ENCODE assay signal across 12 cellular contexts in the genomic region with DNA sequence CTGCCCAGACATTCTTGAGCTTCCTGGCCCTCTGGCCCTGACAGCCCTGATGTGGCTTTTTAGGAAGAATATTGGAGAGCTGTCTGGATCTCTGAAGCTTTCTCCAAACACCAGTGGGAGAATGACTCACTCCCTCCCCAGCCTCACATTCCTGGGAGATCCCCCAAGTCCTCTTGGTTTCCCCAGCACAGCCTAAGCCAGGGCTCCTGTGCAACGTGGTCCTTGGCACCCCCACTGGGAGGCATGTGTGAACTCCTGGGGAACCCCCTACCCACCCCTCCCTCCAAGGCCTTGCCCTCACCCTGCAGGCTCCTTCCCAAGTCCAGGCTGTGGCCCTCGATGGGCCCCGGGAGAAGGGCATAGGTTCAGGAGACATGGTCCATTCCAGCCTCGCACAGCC. TPM values are rescaled to one million over a fixed set of nuclear protein-coding genes. Genes with fewer than 3 reads are reported as not detected.
DNase-seq lines count a peak whose midpoint lies in the region; FAIRE-seq and TF ChIP-seq lines count a peak whose summit lies in the region.
"Had no signal": no experiment of that assay in that cellular context is flagged by ENCODE, and none has a peak within 500 bp of the region (broad histone marks: within the 10 kb centered on the region; RNA-seq: fewer than 3 reads in every experiment).

No MANE protein-coding gene starts in this region.

- peaks cover 19% of the 10 kb centered on the region for H3K27me3 Mint-ChIP-seq in Calu3 (ENCODE audit: unreplicated experiment)

- WGBS in suprapubic skin, result 53% methylated on average over 2 of the region's 4 CpGs

- H3K4me3 Mint-ChIP-seq in Calu3 (ENCODE audit: low read depth, unreplicated experiment), result no peak overlapping the region

- intact Hi-C loops in Calu3 (cut with micrococcal nuclease; ENCODE audit: unreplicated experiment), result no loop called here

- H3K4me1 ChIP-seq in suprapubic skin (peaks cover 41% of the 10 kb centered on the region), BE2C (peaks cover 14% of the 10 kb centered on the region)

- no peak for FAIRE-seq in GM12891 (lab: Jason Lieb, UNC)
- FAIRE-seq: small intestine had no signal

- in situ Hi-C loops in brain microvascular endothelial cell (cut with HindIII; ENCODE audit: low pct_ligation_motif_present, low sequenced_read_pairs), result no loop called here

- no peaks in the 10 kb centered on the region for H3K36me3 Mint-ChIP-seq in Calu3 (ENCODE audit: insufficient read depth, unreplicated experiment)

- no peak for TF ChIP-seq EP300 in suprapubic skin (IDR thresholded peaks at IDR 0.05)

- H3K27me3 ChIP-seq in brain microvascular endothelial cell (replicated peaks) (no peaks in the 10 kb centered on the region), suprapubic skin (no peaks in the 10 kb centered on the region), BE2C (no peaks in the 10 kb centered on the region)
- H3K27me3 ChIP-seq: upper lobe of left lung had no signal

- CTCF ChIA-PET in Calu3 (lab: Charles Lee), result interaction anchor here (1.1 kb wide), 1 partner anchor 17 kb away, joined by 6 read pairs; no protein-coding TSS in a partner anchor

- no peak for TF ChIP-seq CTCF in brain microvascular endothelial cell (IDR thresholded peaks at IDR 0.05; ENCODE audit: low read depth, low read length, missing control alignments)
- TF ChIP-seq CTCF in suprapubic skin (IDR thresholded peaks at IDR 0.05), result no peak
- no peak for TF ChIP-seq CTCF in Calu3 (IDR thresholded peaks at IDR 0.05; ENCODE audit: unreplicated experiment)
- no peak for TF ChIP-seq CTCF in BE2C (IDR thresholded peaks at IDR 0.05; ENCODE audit: low read depth, low read length)

- H3K9me3 Mint-ChIP-seq in Calu3 (ENCODE audit: low read depth, unreplicated experiment), result peaks cover 3% of the 10 kb centered on the region

- H3K4me1 Mint-ChIP-seq in Calu3 (ENCODE audit: low read depth, unreplicated experiment), result peaks cover 8% of the 10 kb centered on the region

- H3K27ac Mint-ChIP-seq in Calu3 (ENCODE audit: unreplicated experiment), result no peak overlapping the region

- no TSS peak for BruUV-seq in Calu3 (replicated peaks; lab: Mats Ljungman, UMichigan)

- no peaks in the 10 kb centered on the region for H3K36me3 ChIP-seq in brain microvascular endothelial cell (replicated peaks)
- H3K36me3 ChIP-seq in suprapubic skin, result no peaks in the 10 kb centered on the region
- H3K36me3 ChIP-seq in BE2C, result no peaks in the 10 kb centered on the region
- H3K36me3 ChIP-seq: upper lobe of left lung had no signal

- TF ChIP-seq POLR2A in suprapubic skin (IDR thresholded peaks at IDR 0.05) (no peak), GM12891 (IDR thresholded peaks at IDR 0.05; ENCODE audit: low read depth, low read length) (no peak)

- DNase-seq in NK-92 treated with Interleukin-12 subunit alpha and Interleukin-12 subunit beta, amount 100 ng/mL, for 24 hours (lab: John Stamatoyannopoulos, UW), result peak; percentile 21
- DNase-seq in NK-92 (lab: John Stamatoyannopoulos, UW; ENCODE audit: unreplicated experiment) (no peak), brain microvascular endothelial cell (peak; percentile 72), kidney glomerular epithelial cell (lab: John Stamatoyannopoulos, UW) (peak; percentile 50), suprapubic skin (ENCODE audit: low spot score in 2 of 2) (no peak), GM12891 (ENCODE audit: insufficient read length, low spot score) (no peak), Calu3 (no peak), BE2C (no peak)

- H3K9me3 ChIP-seq in suprapubic skin (no peaks in the 10 kb centered on the region), BE2C (no peaks in the 10 kb centered on the region)

- H3K4me3 ChIP-seq in brain microvascular endothelial cell (ENCODE audit: low read depth, low read length) (peak overlapping the region; percentile 1), suprapubic skin (no peak overlapping the region), BE2C (ENCODE audit: low read depth, low read length) (no peak overlapping the region)
- H3K4me3 ChIP-seq: upper lobe of left lung had no signal

- H3K27ac ChIP-seq in brain microvascular endothelial cell (peak overlapping the region; percentile 87), suprapubic skin (peak overlapping the region; percentile 57)
- H3K27ac ChIP-seq: 22Rv1 had no signal

TF ChIP-seq in GM12891, 5 proteins besides CTCF, POLR2A, EP300 and RAD21:
- TF ChIP-seq TAF1 (IDR thresholded peaks at IDR 0.05; ENCODE audit: low read depth, low read length), result no peak

RNA-seq across cellular contexts. Expression of gene GLIPR2, which starts 12.7 kb away (rescaled TPM):
- 1 to 10 TPM; 3.2 to 8.8 (median 5.6) TPM for total RNA-seq in suprapubic skin
- polyA plus RNA-seq in GM12891 (2012; ENCODE audit: low read depth, missing spikeins), result 2.3 TPM
- total RNA-seq in Calu3 (2022), result 0.19 and 0.24 TPM in 2 replicates
- polyA plus RNA-seq in BE2C (2012; ENCODE audit: insufficient read depth, insufficient read length, low read depth), result 15.8 TPM

RNA-seq across cellular contexts. Expression of gene CCIN, which starts 20.0 kb away (rescaled TPM):
- total RNA-seq in suprapubic skin (not detected), Calu3 (2022) (not detected in 2 replicates)
- polyA plus RNA-seq in GM12891 (2012; ENCODE audit: low read depth, missing spikeins), result not detected
- polyA plus RNA-seq in BE2C (2012; ENCODE audit: insufficient read depth, insufficient read length, low read depth), result not detected
- total RNA-seq: SK-MEL-5 had no signal

RNA-seq across cellular contexts. Expression of gene CLTA, which starts 41.5 kb away (rescaled TPM):
- total RNA-seq in suprapubic skin, result 100 to 1,000 TPM; 128 to 148 (median 130) TPM
- 161 TPM for polyA plus RNA-seq in GM12891 (2012; ENCODE audit: low read depth, missing spikeins)
- total RNA-seq in Calu3 (2022), result 85.5 and 87.3 TPM in 2 replicates
- polyA plus RNA-seq in BE2C (2012; ENCODE audit: insufficient read depth, insufficient read length, low read depth), result 209 TPM

Comparison
In these comparisons a context has a peak if more than half of its experiments do, and no peak if none do; other contexts are left out.
1. DNase-seq: peak in NK-92 treated with Interleukin-12 subunit alpha and Interleukin-12 subunit beta, amount 100 ng/mL, for 24 hours (single experiment), brain microvascular endothelial cell (single experiment) and kidney glomerular epithelial cell (single experiment); none in NK-92 (single experiment), suprapubic skin (0 of 2), GM12891 (single experiment), Calu3 (single experiment) and BE2C (single experiment).